In genomic region chr2:232951891-232952290, GRCh38 we compare ENCODE assay signal across 21 cellular contexts.
DNase-seq lines count a peak whose midpoint lies in the region; ATAC-seq, FAIRE-seq and TF ChIP-seq lines count a peak whose summit lies in the region.
"Had no signal": no experiment of that assay in that cellular context is flagged by ENCODE, and none has a peak within 500 bp of the region (broad histone marks: within the 10 kb centered on the region; RNA-seq: fewer than 3 reads in every experiment).

No MANE protein-coding gene starts in this region.

- peak overlapping the region; percentile 15 for H3K4me2 ChIP-seq in PC-9
- no peak overlapping the region for H3K4me2 ChIP-seq in fibroblast of lung (ENCODE audit: extremely low read depth, insufficient read depth, low read length)
- H3K4me2 ChIP-seq in trophoblast cell (ENCODE audit: low read length): no peak overlapping the region

- no peak overlapping the region for H2AK5ac ChIP-seq in trophoblast cell (ENCODE audit: low read length)

- no peak overlapping the region for H4K8ac ChIP-seq in trophoblast cell (ENCODE audit: low read depth, low read length)

- H3K4me1 ChIP-seq in PC-9 (replicated peaks; ENCODE audit: insufficient read depth) (peaks cover 10% of the 10 kb centered on the region), fibroblast of lung (ENCODE audit: control insufficient read depth, extremely low read depth, insufficient read depth, low read length) (no peaks in the 10 kb centered on the region), trophoblast cell (ENCODE audit: control insufficient read depth in 1 of 2, insufficient read depth in 2 of 2, low read length in 2 of 2) (no peaks in the 10 kb centered on the region)

- H2AFZ ChIP-seq in PC-9 (no peak overlapping the region), fibroblast of lung (ENCODE audit: low read length) (no peak overlapping the region), trophoblast cell (ENCODE audit: insufficient read depth, low read length, poor library complexity) (no peak overlapping the region)

- no peak overlapping the region for H3K4ac ChIP-seq in trophoblast cell (ENCODE audit: low read depth, low read length)

- no peak overlapping the region for H3K9ac ChIP-seq in fibroblast of lung (ENCODE audit: insufficient read depth, low read length)
- no peak overlapping the region for H3K9ac ChIP-seq in trophoblast cell (ENCODE audit: low read length)

- no peak overlapping the region for H3K4me3 ChIP-seq in PC-9
- no peak overlapping the region for H3K4me3 ChIP-seq in fibroblast of lung (replicated peaks in 1 of 4; ENCODE audit: control extremely low read depth in 1 of 4, insufficient read depth in 1 of 4, low read depth in 3 of 4, low read length in 4 of 4)
- H3K4me3 ChIP-seq in trophoblast cell (ENCODE audit: low read depth, low read length): no peak overlapping the region
- H3K4me3 ChIP-seq: coronary artery, SJSA1, thoracic aorta had no signal

- CTCF ChIA-PET in PC-9 (lab: Charles Lee): no interaction called here

- no peaks in the 10 kb centered on the region for H3K27me3 ChIP-seq in PC-9 (ENCODE audit: insufficient read depth, low read depth)
- H3K27me3 ChIP-seq in fibroblast of lung (ENCODE audit: control insufficient read depth, insufficient read depth, low read length): peaks cover 8% of the 10 kb centered on the region
- H3K27me3 ChIP-seq in trophoblast cell (ENCODE audit: insufficient read depth, low read length): no peaks in the 10 kb centered on the region
- H3K27me3 ChIP-seq: SJSA1 had no signal

- H3K79me2 ChIP-seq in PC-9 (ENCODE audit: low read depth) (no peaks in the 10 kb centered on the region), fibroblast of lung (ENCODE audit: control insufficient read depth, insufficient read depth, low read length) (no peaks in the 10 kb centered on the region), trophoblast cell (ENCODE audit: control insufficient read depth, insufficient read depth, low read length, poor library complexity) (no peaks in the 10 kb centered on the region)

- H3K9me3 ChIP-seq in PC-9 (ENCODE audit: insufficient read depth, low read depth) (no peaks in the 10 kb centered on the region), fibroblast of lung (ENCODE audit: control insufficient read depth, insufficient read depth, low read depth, low read length) (no peaks in the 10 kb centered on the region), trophoblast cell (ENCODE audit: insufficient read depth, low read depth, low read length) (no peaks in the 10 kb centered on the region)
- H3K9me3 ChIP-seq: SJSA1, thoracic aorta had no signal

- no peak overlapping the region for H2BK120ac ChIP-seq in trophoblast cell (ENCODE audit: insufficient read depth, low read length, poor library complexity)

- H3K27ac ChIP-seq in PC-9 (no peak overlapping the region), fibroblast of lung (ENCODE audit: insufficient read depth, low read length) (no peak overlapping the region), trophoblast cell (ENCODE audit: low read depth, low read length) (no peak overlapping the region)
- H3K27ac ChIP-seq: coronary artery, SJSA1, thoracic aorta had no signal

- no peak overlapping the region for H3K23ac ChIP-seq in trophoblast cell (ENCODE audit: low read length)

- H3K18ac ChIP-seq in trophoblast cell (ENCODE audit: low read length): no peak overlapping the region

- H2BK12ac ChIP-seq in trophoblast cell (ENCODE audit: low read length): no peak overlapping the region

- no peak overlapping the region for H4K12ac ChIP-seq in trophoblast cell (ENCODE audit: low read depth, low read length)

- no peaks in the 10 kb centered on the region for H3K36me3 ChIP-seq in PC-9 (ENCODE audit: low read depth)
- H3K36me3 ChIP-seq in fibroblast of lung (ENCODE audit: control insufficient read depth, insufficient read depth, low read length): no peaks in the 10 kb centered on the region
- H3K36me3 ChIP-seq in trophoblast cell (ENCODE audit: control insufficient read depth in 1 of 2, insufficient read depth in 2 of 2, low read length in 2 of 2): no peaks in the 10 kb centered on the region
- H3K36me3 ChIP-seq: SJSA1, thoracic aorta had no signal

- peak; percentile 62 for DNase-seq in H54 (ENCODE audit: insufficient read length, low spot score)
- peak; percentile 50 to 68 for DNase-seq in PC-9
- peak; percentile 7 to 30 for DNase-seq in fibroblast of lung (ENCODE audit: low read depth in 2 of 2)
- peak; percentile 66 to 69 for DNase-seq in trophoblast cell
- no peak for DNase-seq in ecto neural progenitor cell (ENCODE audit: low spot score)
- DNase-seq in DMS153 treated with DMSO at 0.1 percent for 48 hours (lab: John Stamatoyannopoulos, UW; ENCODE audit: unreplicated experiment): no peak
- DNase-seq: activated B cell treated with CpG ODN at 0.5 μM for 24 hours; activated CD4-positive, alpha-beta memory T cell treated with anti-CD3 and anti-CD28 coated beads, Interleukin-2, amount 10 ng/mL, durations not matched to agents 7 days and 5 days; activated naive CD4-positive, alpha-beta T cell treated with anti-CD3 and anti-CD28 coated beads for 36 hours; CD8-positive, alpha-beta memory T cell; DMS79; NCI-H1105 treated with DMSO at 0.1 percent for 48 hours; NCI-H2081 treated with DMSO at 0.1 percent for 48 hours; NCI-H524; nucleus accumbens had no signal

- H4K20me1 ChIP-seq in PC-9 (ENCODE audit: insufficient read depth) (no peaks in the 10 kb centered on the region), fibroblast of lung (ENCODE audit: control insufficient read depth, extremely low read depth, insufficient read depth, low read length) (no peaks in the 10 kb centered on the region)

- no peaks in the 10 kb centered on the region for H3K9me2 ChIP-seq in PC-9 (ENCODE audit: insufficient read depth)

- POLR2A ChIA-PET in PC-9 (lab: Charles Lee; ENCODE audit: unreplicated experiment): no interaction called here

- WGBS in trophoblast cell (ENCODE audit: extremely low coverage, insufficient coverage, insufficient read length): no CpG with 5 or more reads among the region's 7 CpGs

- ATAC-seq in GM18909 (IDR thresholded peaks at IDR 0.05; ENCODE audit: poor library complexity, unreplicated experiment): no peak
- ATAC-seq: stimulated activated effector memory CD8-positive, alpha-beta T cell treated with anti-CD3 and anti-CD28 coated beads, Interleukin-12 subunit alpha, Interleukin-12 subunit beta, amount 100 ng/mL, for 72 hours had no signal

- BruUV-seq in PC-9 (replicated peaks; lab: Mats Ljungman, UMichigan): no TSS peak

- no peaks in the 10 kb centered on the region for H3K79me1 ChIP-seq in trophoblast cell (ENCODE audit: low read length)

- intact Hi-C loops in PC-9 (cut with micrococcal nuclease; ENCODE audit: unreplicated experiment): no loop called here

- H4K91ac ChIP-seq in trophoblast cell (ENCODE audit: low read depth, low read length): no peak overlapping the region

- H2BK5ac ChIP-seq in trophoblast cell (ENCODE audit: low read depth, low read length, poor library complexity): no peak overlapping the region

- H3K14ac ChIP-seq in trophoblast cell (ENCODE audit: low read length): no peak overlapping the region

- FAIRE-seq in H54 (lab: Jason Lieb, UNC): peak; percentile 96
- FAIRE-seq: endothelial cell of umbilical vein had no signal

- TF ChIP-seq CTCF in PC-9 (conservative IDR thresholded peaks at IDR 0.05) (no peak), fibroblast of lung (conservative IDR thresholded peaks at IDR 0.05 in 1 of 2, IDR thresholded peaks at IDR 0.05 in 1 of 2; ENCODE audit: low read depth in 1 of 2, low read length in 2 of 2) (no peak)

- H3F3A ChIP-seq in PC-9 (ENCODE audit: insufficient read depth, low read depth): peaks cover 12% of the 10 kb centered on the region; the same call in 1 of the 2 replicates

- TF ChIP-seq POLR2A in H54 (IDR thresholded peaks at IDR 0.05; ENCODE audit: low read depth, low read length): no peak

Comparison
In these comparisons a context has a peak if more than half of its experiments do, and no peak if none do; other contexts are left out.
1. DNase-seq: peak in H54 (single experiment), PC-9 (2 of 2), fibroblast of lung (2 of 2) and trophoblast cell (2 of 2); none in ecto neural progenitor cell (single experiment) and DMS153 treated with DMSO at 0.1 percent for 48 hours (single experiment).